In the genomic region with DNA sequence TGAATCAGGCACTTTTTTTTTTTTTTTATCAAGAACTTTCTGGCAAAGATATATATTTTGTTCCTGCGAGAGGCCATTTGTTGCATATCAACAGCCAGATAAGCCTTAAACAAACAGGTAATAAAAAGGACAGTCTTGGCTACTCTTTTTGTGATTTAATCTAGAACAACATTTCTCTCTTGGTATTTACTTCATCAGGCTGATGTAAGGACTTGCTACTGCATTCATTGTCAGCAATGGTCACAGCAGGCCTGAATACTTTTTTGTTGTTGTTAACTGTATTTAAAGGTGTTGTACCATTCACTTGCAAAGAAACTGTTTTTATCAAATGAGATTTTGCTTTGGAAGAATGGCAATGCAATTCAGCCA, we compare ENCODE assay signal across 20 cellular contexts.
DNase-seq lines count a peak whose midpoint lies in the region; ATAC-seq, FAIRE-seq and TF ChIP-seq lines count a peak whose summit lies in the region.
"Had no signal": no experiment of that assay in that cellular context is flagged by ENCODE, and none has a peak within 500 bp of the region (broad histone marks: within the 10 kb centered on the region; RNA-seq: fewer than 3 reads in every experiment).

No MANE protein-coding gene starts in this region.

- no peaks in the 10 kb centered on the region for H3K9me3 ChIP-seq in NT2/D1 (ENCODE audit: insufficient read depth, low read length)
- no peaks in the 10 kb centered on the region for H3K9me3 ChIP-seq in endothelial cell of umbilical vein (replicated peaks; ENCODE audit: control insufficient read depth, insufficient read depth, low read length)
- H3K9me3 ChIP-seq: lower lobe of right lung had no signal

- H3K4me1 ChIP-seq in NT2/D1 (ENCODE audit: insufficient read depth, insufficient read length) (no peaks in the 10 kb centered on the region), endothelial cell of umbilical vein (ENCODE audit: control insufficient read depth, extremely low read depth, insufficient read depth, low read length) (peaks cover 5% of the 10 kb centered on the region)

- no peak for TF ChIP-seq CTCF in endothelial cell of umbilical vein (IDR thresholded peaks at IDR 0.05; ENCODE audit: extremely low read depth in 1 of 2, insufficient read depth in 1 of 2, low read depth in 1 of 2, low read length in 2 of 2)
- TF ChIP-seq CTCF in mesothelial cell of epicardium (IDR thresholded peaks at IDR 0.05; ENCODE audit: unreplicated experiment), result no peak

- peaks cover 37% of the 10 kb centered on the region for H3K4me1 Mint-ChIP-seq in mesothelial cell of epicardium
- H3K4me1 Mint-ChIP-seq: activated naive CD8-positive, alpha-beta T cell treated with anti-CD3 and anti-CD28 coated beads, Interleukin-2, amount 10 ng/mL, durations not matched to agents 7 days and 5 days; natural killer cell had no signal

- no peak overlapping the region for H3K4me2 ChIP-seq in endothelial cell of umbilical vein (ENCODE audit: insufficient read depth, low read length)

- dilution Hi-C loops in endothelial cell of umbilical vein (cut with MboI; ENCODE audit: extremely low pct_ligation_motif_present, low sequenced_read_pairs), result no loop called here

- BruUV-seq in endothelial cell of umbilical vein (replicated peaks; lab: Mats Ljungman, UMichigan), result no TSS peak

- H3K4me3 ChIP-seq in NT2/D1 (ENCODE audit: insufficient read length, low read depth) (no peak overlapping the region), endothelial cell of umbilical vein (replicated peaks in 1 of 3; ENCODE audit: insufficient read depth in 1 of 3, low read depth in 1 of 3, low read length in 3 of 3) (no peak overlapping the region)
- H3K4me3 ChIP-seq: lower lobe of right lung had no signal

- no peak overlapping the region for H3K27ac ChIP-seq in endothelial cell of umbilical vein (ENCODE audit: insufficient read depth, low read depth, low read length)
- H3K27ac ChIP-seq: lower lobe of right lung had no signal

- H3K36me3 Mint-ChIP-seq in mesothelial cell of epicardium, result no peaks in the 10 kb centered on the region
- H3K36me3 Mint-ChIP-seq: activated naive CD8-positive, alpha-beta T cell treated with anti-CD3 and anti-CD28 coated beads, Interleukin-2, amount 10 ng/mL, durations not matched to agents 7 days and 5 days; natural killer cell had no signal

- peak overlapping the region; percentile 66 for H3K27ac Mint-ChIP-seq in mesothelial cell of epicardium
- H3K27ac Mint-ChIP-seq: activated CD8-positive, alpha-beta T cell treated with anti-CD3 and anti-CD28 coated beads for 36 hours; activated naive CD8-positive, alpha-beta T cell treated with anti-CD3 and anti-CD28 coated beads, Interleukin-2, amount 10 ng/mL, durations not matched to agents 7 days and 5 days; natural killer cell; stimulated activated naive CD8-positive, alpha-beta T cell treated with anti-CD3 and anti-CD28 coated beads, Interleukin-15, Interleukin-2, amounts not matched to agents 100 ng/mL and 50 ng/mL, for 24 hours had no signal

- no peak for ATAC-seq in HG03460 (IDR thresholded peaks at IDR 0.05; ENCODE audit: unreplicated experiment)
- no peak for ATAC-seq in GM21529 (IDR thresholded peaks at IDR 0.05; ENCODE audit: unreplicated experiment)

- no peaks in the 10 kb centered on the region for H3K9me1 ChIP-seq in endothelial cell of umbilical vein (replicated peaks; ENCODE audit: control insufficient read depth, extremely low read depth, insufficient read depth, low read length)

- H3K27me3 ChIP-seq in NT2/D1 (ENCODE audit: insufficient read depth, insufficient read length) (no peaks in the 10 kb centered on the region), endothelial cell of umbilical vein (ENCODE audit: control insufficient read depth in 2 of 2, insufficient read depth in 2 of 2, low read length in 2 of 2) (no peaks in the 10 kb centered on the region)

- no peak overlapping the region for H3K4me3 Mint-ChIP-seq in mesothelial cell of epicardium
- H3K4me3 Mint-ChIP-seq: activated CD8-positive, alpha-beta T cell treated with anti-CD3 and anti-CD28 coated beads for 36 hours; activated naive CD8-positive, alpha-beta T cell treated with anti-CD3 and anti-CD28 coated beads, Interleukin-2, amount 10 ng/mL, durations not matched to agents 7 days and 5 days; natural killer cell; stimulated activated naive CD8-positive, alpha-beta T cell treated with anti-CD3 and anti-CD28 coated beads, Interleukin-15, Interleukin-2, amounts not matched to agents 100 ng/mL and 50 ng/mL, for 24 hours had no signal

- H3K9ac ChIP-seq in NT2/D1 (ENCODE audit: insufficient read length, low read depth), result no peak overlapping the region
- H3K9ac ChIP-seq in endothelial cell of umbilical vein (replicated peaks; ENCODE audit: extremely low read depth, insufficient read depth, low read length), result no peak overlapping the region

- TF ChIP-seq POLR2A in endothelial cell of umbilical vein (IDR thresholded peaks at IDR 0.05; ENCODE audit: low read depth, low read length), result no peak

- POLR2A ChIA-PET in endothelial cell of umbilical vein (lab: Charles Lee), result no interaction called here

- H3K79me2 ChIP-seq in endothelial cell of umbilical vein (ENCODE audit: control insufficient read depth, insufficient read depth, low read length), result no peaks in the 10 kb centered on the region

- CTCF ChIA-PET in endothelial cell of umbilical vein (lab: Charles Lee), result no interaction called here

- H3K36me3 ChIP-seq in NT2/D1 (ENCODE audit: insufficient read depth, insufficient read length, low read length) (no peaks in the 10 kb centered on the region), endothelial cell of umbilical vein (ENCODE audit: control insufficient read depth in 2 of 2, extremely low read depth in 1 of 2, insufficient read depth in 2 of 2, low read length in 2 of 2) (no peaks in the 10 kb centered on the region)
- H3K36me3 ChIP-seq: lower lobe of right lung had no signal

- H2AFZ ChIP-seq in endothelial cell of umbilical vein (ENCODE audit: low read depth, low read length), result no peak overlapping the region

- FAIRE-seq in endothelial cell of umbilical vein (lab: Jason Lieb, UNC), result no peak
- FAIRE-seq: GM12892 had no signal

- H3K27me3 Mint-ChIP-seq in mesothelial cell of epicardium (ENCODE audit: low read depth), result no peaks in the 10 kb centered on the region
- H3K27me3 Mint-ChIP-seq: activated naive CD8-positive, alpha-beta T cell treated with anti-CD3 and anti-CD28 coated beads, Interleukin-2, amount 10 ng/mL, durations not matched to agents 7 days and 5 days had no signal

- no peaks in the 10 kb centered on the region for H3K9me3 Mint-ChIP-seq in mesothelial cell of epicardium
- H3K9me3 Mint-ChIP-seq: activated CD8-positive, alpha-beta T cell treated with anti-CD3 and anti-CD28 coated beads for 36 hours; activated naive CD8-positive, alpha-beta T cell treated with anti-CD3 and anti-CD28 coated beads, Interleukin-2, amount 10 ng/mL, durations not matched to agents 7 days and 5 days; stimulated activated naive CD8-positive, alpha-beta T cell treated with anti-CD3 and anti-CD28 coated beads, Interleukin-15, Interleukin-2, amounts not matched to agents 100 ng/mL and 50 ng/mL, for 24 hours had no signal

- intact Hi-C loops in endothelial cell of umbilical vein (cut with micrococcal nuclease), result loop anchor here (2.0 to 5.0 kb wide), 2 partner anchors 67 to 536 kb away; no protein-coding TSS in a partner anchor

- DNase-seq in EH (ENCODE audit: low read depth), result peak; percentile 36
- peak; percentile 32 for DNase-seq in NT2/D1 (ENCODE audit: low read depth, low spot score)
- no peak for DNase-seq in endothelial cell of umbilical vein (ENCODE audit: low read depth, low spot score)
- DNase-seq in mesothelial cell of epicardium (ENCODE audit: low spot score in 2 of 2, unreplicated experiment in 2 of 2), result no peak
- no peak for DNase-seq in GF-D8 (lab: John Stamatoyannopoulos, UW)
- DNase-seq in NCI-H524 (lab: John Stamatoyannopoulos, UW), result no peak
- DNase-seq: activated CD8-positive, alpha-beta T cell treated with anti-CD3 and anti-CD28 coated beads for 36 hours; activated naive CD8-positive, alpha-beta T cell treated with anti-CD3 and anti-CD28 coated beads, Interleukin-2, amount 10 ng/mL, durations not matched to agents 7 days and 5 days; effector CD8-positive, alpha-beta T cell; GDM1; H7; lower lobe of right lung; natural killer cell; NCI-H2029; NCI-H526 treated with DMSO at 0.1 percent for 48 hours; stimulated activated CD4-positive, alpha-beta T cell treated with anti-CD3 and anti-CD28 coated beads, Interleukin-15, amount 100 ng/mL, for 24 hours had no signal

- H4K20me1 ChIP-seq in endothelial cell of umbilical vein (replicated peaks; ENCODE audit: control insufficient read depth, extremely low read depth, insufficient read depth, low read length), result no peaks in the 10 kb centered on the region

TF ChIP-seq in endothelial cell of umbilical vein, 7 proteins besides CTCF, POLR2A, EP300 and RAD21:
- TF ChIP-seq GATA2 (IDR thresholded peaks at IDR 0.05; ENCODE audit: insufficient read depth, insufficient read length, low read depth, low read length), result peak; percentile 37
- TF ChIP-seq MYC (IDR thresholded peaks at IDR 0.05; ENCODE audit: low read depth, low read length), result no peak
- no peak for TF ChIP-seq JUN (IDR thresholded peaks at IDR 0.05; ENCODE audit: borderline replicate concordance, insufficient read depth, insufficient read length, low read depth)
- no peak for TF ChIP-seq FOS (IDR thresholded peaks at IDR 0.05; ENCODE audit: borderline replicate concordance, insufficient read depth, low read length)

Comparison
In these comparisons a context has a peak if more than half of its experiments do, and no peak if none do; other contexts are left out.
1. DNase-seq: peak in EH (single experiment) and NT2/D1 (single experiment); none in endothelial cell of umbilical vein (single experiment), mesothelial cell of epicardium (0 of 2), GF-D8 (single experiment) and NCI-H524 (0 of 2).